Comparison of ENCODE assay signal across 1 cellular context in the genomic region with DNA sequence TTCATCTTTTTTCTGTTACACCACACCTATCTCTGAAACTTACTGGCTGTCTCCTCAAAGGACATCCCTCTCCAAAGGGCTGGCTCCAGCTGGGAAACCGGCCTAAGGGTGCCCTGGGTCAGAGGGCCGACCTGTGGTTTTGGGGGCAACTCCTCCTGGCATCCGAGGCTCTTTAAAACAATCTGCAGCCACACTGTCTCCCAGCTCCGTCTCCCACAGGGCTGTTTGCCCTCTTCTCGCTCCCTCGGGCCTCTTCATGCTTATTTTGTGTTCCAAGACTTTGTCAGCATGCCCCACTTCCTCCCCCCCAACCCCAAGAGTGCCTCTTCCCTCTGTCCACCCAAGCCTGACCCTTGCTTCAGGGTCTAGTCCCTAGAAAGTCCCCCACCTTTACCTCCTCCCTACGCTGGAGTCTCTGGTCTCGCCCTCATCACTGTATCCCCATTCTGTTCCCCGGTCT.
TF ChIP-seq lines count a peak whose summit lies in the region.

No MANE protein-coding gene starts in this region.

TF ChIP-seq in IMR-90, 13 proteins besides CTCF, POLR2A, EP300 and RAD21:
- TF ChIP-seq CHD1 (IDR thresholded peaks at IDR 0.05; ENCODE audit: low read depth, low read length) (no peak), USF2 (IDR thresholded peaks at IDR 0.05; ENCODE audit: low read depth, low read length) (no peak), FOS (IDR thresholded peaks at IDR 0.05; ENCODE audit: low read depth, low read length) (no peak), NFE2L2 (IDR thresholded peaks at IDR 0.05; ENCODE audit: low read depth, low read length) (no peak), MXI1 (IDR thresholded peaks at IDR 0.05; ENCODE audit: borderline replicate concordance, low read depth, low read length) (no peak), SMC3 (IDR thresholded peaks at IDR 0.05; ENCODE audit: low read depth, low read length) (no peak), RCOR1 (IDR thresholded peaks at IDR 0.05; ENCODE audit: insufficient replicate concordance, low read length) (no peak), CEBPB (IDR thresholded peaks at IDR 0.05; ENCODE audit: low read depth, low read length) (no peak), MAFK (IDR thresholded peaks at IDR 0.05; ENCODE audit: low read depth, low read length) (no peak), RFX5 (IDR thresholded peaks at IDR 0.05; ENCODE audit: low read depth, low read length) (no peak), BHLHE40 (IDR thresholded peaks at IDR 0.05; ENCODE audit: low read depth, low read length) (no peak), ELK1 (IDR thresholded peaks at IDR 0.05; ENCODE audit: borderline replicate concordance, low read depth, low read length) (no peak), MAZ (IDR thresholded peaks at IDR 0.05; ENCODE audit: borderline replicate concordance, low read depth, low read length) (no peak)
